17 cellular contexts compared by ENCODE assay signal in genomic region chr2:191180712-191181111, GRCh38. TPM values are rescaled to one million over a fixed set of nuclear protein-coding genes. Genes with fewer than 3 reads are reported as not detected.
DNase-seq lines count a peak whose midpoint lies in the region; ATAC-seq and TF ChIP-seq lines count a peak whose summit lies in the region.
"Had no signal": no experiment of that assay in that cellular context is flagged by ENCODE, and none has a peak within 500 bp of the region (broad histone marks: within the 10 kb centered on the region; RNA-seq: fewer than 3 reads in every experiment).

No MANE protein-coding gene starts in this region.

- intact Hi-C loops in left lung (cut with DNase I) (no loop called here), adrenal gland (cut with DNase I) (no loop called here), PC-9 (cut with micrococcal nuclease; ENCODE audit: unreplicated experiment) (no loop called here)

- no peaks in the 10 kb centered on the region for H4K20me1 ChIP-seq in PC-9 (ENCODE audit: insufficient read depth)

- no peak overlapping the region for H2AFZ ChIP-seq in PC-9

- peak; percentile 55 for DNase-seq in EH (ENCODE audit: low read depth)
- peak; percentile 51 for DNase-seq in HT1080 (ENCODE audit: low read depth)
- peak; percentile 66 to 72 for DNase-seq in cardiac fibroblast (ENCODE audit: low read depth in 2 of 2)
- no peak for DNase-seq in left lung
- DNase-seq in adrenal gland, result no peak
- no peak for DNase-seq in PC-9
- DNase-seq: activated CD4-positive, alpha-beta memory T cell treated with anti-CD3 and anti-CD28 coated beads, Interleukin-2, amount 10 ng/mL, durations not matched to agents 7 days and 5 days; DND-41; effector CD4-positive, alpha-beta T cell; NCI-H1417; SJCRH30; small intestine; stimulated activated naive CD4-positive, alpha-beta T cell had no signal

- H3K4me1 ChIP-seq in left lung, result no peaks in the 10 kb centered on the region
- H3K4me1 ChIP-seq in adrenal gland (replicated peaks in 1 of 2), result no peaks in the 10 kb centered on the region
- H3K4me1 ChIP-seq in PC-9 (replicated peaks; ENCODE audit: insufficient read depth), result peaks cover 5% of the 10 kb centered on the region; the same call in 1 of the 2 replicates

- H3K9me3 ChIP-seq in left lung, result no peaks in the 10 kb centered on the region
- H3K9me3 ChIP-seq in adrenal gland (replicated peaks in 1 of 3), result no peaks in the 10 kb centered on the region
- no peaks in the 10 kb centered on the region for H3K9me3 ChIP-seq in PC-9 (ENCODE audit: insufficient read depth, low read depth)
- H3K9me3 ChIP-seq: body of pancreas, SJCRH30 had no signal

- CTCF ChIA-PET in PC-9 (lab: Charles Lee), result no interaction called here

- H3K27me3 ChIP-seq in left lung (no peaks in the 10 kb centered on the region), adrenal gland (no peaks in the 10 kb centered on the region), PC-9 (ENCODE audit: insufficient read depth, low read depth) (no peaks in the 10 kb centered on the region)
- H3K27me3 ChIP-seq: body of pancreas, SJCRH30 had no signal

- no peaks in the 10 kb centered on the region for H3K36me3 ChIP-seq in left lung
- no peaks in the 10 kb centered on the region for H3K36me3 ChIP-seq in adrenal gland (replicated peaks in 1 of 2)
- no peaks in the 10 kb centered on the region for H3K36me3 ChIP-seq in PC-9 (ENCODE audit: low read depth)
- H3K36me3 ChIP-seq: SJCRH30 had no signal

- no peak overlapping the region for H3K4me2 ChIP-seq in PC-9

- ATAC-seq in left lung, result peak; percentile 10
- no peak for ATAC-seq in GM21786 (IDR thresholded peaks at IDR 0.05; ENCODE audit: unreplicated experiment)
- ATAC-seq: body of pancreas, HCT116 had no signal

- no peak overlapping the region for H3K27ac ChIP-seq in left lung
- no peak overlapping the region for H3K27ac ChIP-seq in adrenal gland
- no peak overlapping the region for H3K27ac ChIP-seq in PC-9
- H3K27ac ChIP-seq: body of pancreas, C4-2B, SJCRH30 had no signal

- POLR2A ChIA-PET in PC-9 (lab: Charles Lee; ENCODE audit: unreplicated experiment), result no interaction called here

- H3F3A ChIP-seq in PC-9 (ENCODE audit: insufficient read depth, low read depth), result no peaks in the 10 kb centered on the region

- TF ChIP-seq POLR2A in adrenal gland (IDR thresholded peaks at IDR 0.05), result no peak

- no peaks in the 10 kb centered on the region for H3K9me2 ChIP-seq in PC-9 (ENCODE audit: insufficient read depth)

- BruUV-seq in PC-9 (replicated peaks; lab: Mats Ljungman, UMichigan), result no TSS peak

- H3K79me2 ChIP-seq in PC-9 (ENCODE audit: low read depth), result no peaks in the 10 kb centered on the region

- TF ChIP-seq CTCF in cardiac fibroblast (IDR thresholded peaks at IDR 0.05; ENCODE audit: low read depth, low read length) (no peak), left lung (IDR thresholded peaks at IDR 0.05) (no peak), adrenal gland (IDR thresholded peaks at IDR 0.05) (no peak), PC-9 (conservative IDR thresholded peaks at IDR 0.05) (no peak)

- H3K4me3 ChIP-seq in cardiac fibroblast (replicated peaks in 1 of 2; ENCODE audit: low read depth in 2 of 2, low read length in 2 of 2) (no peak overlapping the region), left lung (no peak overlapping the region), adrenal gland (no peak overlapping the region), PC-9 (no peak overlapping the region)
- H3K4me3 ChIP-seq: body of pancreas, SJCRH30 had no signal

RNA-seq across cellular contexts. Expression of gene STAT4, which starts 29.9 kb away (rescaled TPM):
- not detected in 2 replicates for total RNA-seq in HT1080 (2014; rRNA removed; shearing (Covaris generic))
- 0.10 and 0.14 TPM in 2 replicates for polyA plus RNA-seq in HT1080 (2015; cell fraction: cytosol; rRNA removed)
- 0.06 TPM in 1 of 2 replicates, not detected in the other for polyA plus RNA-seq in HT1080 (2015; cell fraction: nucleus; rRNA removed)
- total RNA-seq in left lung (1 to 10 TPM; 4.4 to 4.5 TPM), adrenal gland (1 to 10 TPM in 6 of 8 donors, under 1 TPM in 2; 0.52 to 4.9 (median 1.3) TPM), PC-9 (2021) (0.23 and 0.70 TPM in 2 replicates)
- polyA plus RNA-seq in adrenal gland, result 1 to 10 TPM; 1.8 to 5.1 (median 4.1) TPM

Comparison
In these comparisons a context has a peak if more than half of its experiments do, and no peak if none do; other contexts are left out.
1. DNase-seq: peak in EH (single experiment), HT1080 (single experiment) and cardiac fibroblast (2 of 2); none in left lung (0 of 2), adrenal gland (0 of 7) and PC-9 (0 of 2).